ENCODE assay signal across 8 cellular contexts in genomic region chr3:27632431-27633223, GRCh38.
DNase-seq lines count a peak whose midpoint lies in the region; ATAC-seq, FAIRE-seq and TF ChIP-seq lines count a peak whose summit lies in the region.

No MANE protein-coding gene starts in this region.

- ATAC-seq in HG02970 (IDR thresholded peaks at IDR 0.05; ENCODE audit: low FRiP score, unreplicated experiment): peak; percentile 81
- peak; percentile 85 to 86 for ATAC-seq in activated T-cell treated with anti-CD3 and anti-CD28 coated beads, Interleukin-2, amount 50 U/mL, for 72 hours (replicated peaks in 1 of 2)

- peak; percentile 65 for DNase-seq in 8988T
- peak; percentile 18 for DNase-seq in GM18507 (ENCODE audit: extremely low spot score, insufficient read length, low read depth)
- peak; percentile 60 for DNase-seq in NCI-H69 (lab: John Stamatoyannopoulos, UW)
- DNase-seq in activated T-cell treated with anti-CD3 and anti-CD28 coated beads, Interleukin-2, amount 50 U/mL, for 72 hours: peak; percentile 61 to 64
- peak; percentile 62 for DNase-seq in fibroblast of pulmonary artery (ENCODE audit: low read depth)
- peak; percentile 1 for DNase-seq in neural crest cell (ENCODE audit: low read depth, low spot score)
- DNase-seq in testis: peak; percentile 67

- no peaks in the 10 kb centered on the region for H3K27me3 ChIP-seq in testis

- peak overlapping the region; percentile 49 for H3K4me3 ChIP-seq in fibroblast of pulmonary artery (replicated peaks; ENCODE audit: low read depth, low read length)
- H3K4me3 ChIP-seq in testis: peak overlapping the region; percentile 60 to 71

- no peak for TF ChIP-seq CTCF in fibroblast of pulmonary artery (IDR thresholded peaks at IDR 0.05; ENCODE audit: low read length, missing control alignments)
- no peak for TF ChIP-seq CTCF in neural crest cell (conservative IDR thresholded peaks at IDR 0.05)
- no peak for TF ChIP-seq CTCF in testis (IDR thresholded peaks at IDR 0.05)

- H3K36me3 ChIP-seq in testis (ENCODE audit: low read depth, missing control alignments): no peaks in the 10 kb centered on the region

- TF ChIP-seq POLR2A in testis (IDR thresholded peaks at IDR 0.05): no peak

- no peak for FAIRE-seq in GM18507 (lab: Jason Lieb, UNC)

- H3K4me1 Mint-ChIP-seq in activated T-cell treated with anti-CD3 and anti-CD28 coated beads, Interleukin-2, amount 50 U/mL, for 72 hours (ENCODE audit: low read depth): peaks cover 42% of the 10 kb centered on the region
- peaks cover 11% of the 10 kb centered on the region for H3K4me1 Mint-ChIP-seq in neural crest cell

- H3K4me1 ChIP-seq in testis: peaks cover 18% of the 10 kb centered on the region

- H3K9me3 ChIP-seq in testis: no peaks in the 10 kb centered on the region

- H3K27ac Mint-ChIP-seq in activated T-cell treated with anti-CD3 and anti-CD28 coated beads, Interleukin-2, amount 50 U/mL, for 72 hours: peak overlapping the region; percentile 92
- H3K27ac Mint-ChIP-seq in neural crest cell (ENCODE audit: unreplicated experiment): peak overlapping the region; percentile 9

- H3K9me3 Mint-ChIP-seq in activated T-cell treated with anti-CD3 and anti-CD28 coated beads, Interleukin-2, amount 50 U/mL, for 72 hours: no peaks in the 10 kb centered on the region
- no peaks in the 10 kb centered on the region for H3K9me3 Mint-ChIP-seq in neural crest cell

- H3K27me3 Mint-ChIP-seq in activated T-cell treated with anti-CD3 and anti-CD28 coated beads, Interleukin-2, amount 50 U/mL, for 72 hours (ENCODE audit: low read depth): no peaks in the 10 kb centered on the region
- H3K27me3 Mint-ChIP-seq in neural crest cell (ENCODE audit: low read depth): peaks cover 5% of the 10 kb centered on the region

- peak overlapping the region; percentile 86 to 91 for H3K27ac ChIP-seq in testis

- WGBS in testis, 2 donors: 10 to 21% methylated on average over 20 to 50 of the region's 66 CpGs

- H3K36me3 Mint-ChIP-seq in activated T-cell treated with anti-CD3 and anti-CD28 coated beads, Interleukin-2, amount 50 U/mL, for 72 hours (ENCODE audit: insufficient read depth in 2 of 2): peaks cover 2 to 4% of the 10 kb centered on the region in 2 donors
- no peaks in the 10 kb centered on the region for H3K36me3 Mint-ChIP-seq in neural crest cell (ENCODE audit: low read depth)

- H3K4me3 Mint-ChIP-seq in activated T-cell treated with anti-CD3 and anti-CD28 coated beads, Interleukin-2, amount 50 U/mL, for 72 hours: peak overlapping the region; percentile 84 to 92
- peak overlapping the region; percentile 73 for H3K4me3 Mint-ChIP-seq in neural crest cell

- intact Hi-C loops in testis (cut with DNase I; ENCODE audit: low total_unique reads): no loop called here

Comparison
In these comparisons a context has a peak if more than half of its experiments do, and no peak if none do; other contexts are left out.
1. Peak in every context shown above with its lines: DNase-seq, ATAC-seq, H3K4me3 ChIP-seq and H3K27ac ChIP-seq.
2. DNase-seq: peak in every context shown above with its lines; median percentile 67 in testis; 65 in 8988T; 62 in activated T-cell treated with anti-CD3 and anti-CD28 coated beads, Interleukin-2, amount 50 U/mL, for 72 hours; 62 in fibroblast of pulmonary artery; 60 in NCI-H69; 18 in GM18507; 1 in neural crest cell.